In the genomic region with DNA sequence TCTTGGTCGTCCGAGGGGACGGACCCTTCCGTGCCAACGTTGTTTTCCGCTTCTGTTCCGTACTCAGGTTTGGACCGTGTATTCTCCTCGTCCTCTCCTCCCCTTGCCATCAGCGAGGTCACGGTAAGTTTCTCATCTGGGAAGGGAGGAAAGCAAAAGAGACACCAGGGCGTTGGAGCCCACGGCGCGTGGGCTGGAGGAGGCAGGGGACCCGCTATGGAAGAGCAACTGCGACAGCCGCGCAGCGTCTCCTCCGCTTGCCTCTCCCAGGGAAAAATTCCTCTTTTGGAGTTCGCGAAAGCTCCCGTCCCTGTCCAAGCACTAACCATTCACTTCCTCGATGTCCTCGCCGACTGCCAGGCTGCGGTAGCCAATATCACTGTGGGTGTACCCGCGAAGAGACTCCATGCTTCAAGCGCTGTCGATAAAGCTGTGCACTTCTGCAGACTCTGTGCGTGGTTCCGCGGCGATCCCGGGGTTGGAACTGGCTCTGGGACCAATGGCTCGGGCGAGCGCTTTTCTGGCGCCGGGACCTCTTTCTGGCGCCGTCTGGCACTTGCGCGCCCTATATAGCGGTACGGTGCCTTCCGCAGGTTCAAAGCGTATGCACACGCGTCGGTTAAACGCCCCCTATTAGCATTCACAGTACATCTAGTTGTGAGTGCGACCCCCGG, we compare ENCODE assay signal across 8 cellular contexts. TPM values are rescaled to one million over a fixed set of nuclear protein-coding genes. Genes with fewer than 3 reads are reported as not detected.
A peak's percentile ranks its signal among the peaks of the same experiment; 100 is the strongest.
DNase-seq lines count a peak whose midpoint lies in the region; ATAC-seq and TF ChIP-seq lines count a peak whose summit lies in the region.

A gene (minus strand): TSS at position 492 of the 674 bp plus-strand sequence. CDS start 84 bp downstream, at position 408.

- no peaks in the 10 kb centered on the region for H3K36me3 ChIP-seq in HAP-1 (replicated peaks)

- H3K9me3 ChIP-seq in HAP-1: no peaks in the 10 kb centered on the region

- intact Hi-C loops in MCF 10A (cut with micrococcal nuclease): no loop called here

- POLR2A ChIA-PET in MCF 10A (lab: Yijun Ruan, JAX): no interaction called here

- no peak for TF ChIP-seq CTCF in AG10803 (conservative IDR thresholded peaks at IDR 0.05; ENCODE audit: low read length)
- TF ChIP-seq CTCF in MCF 10A (IDR thresholded peaks at IDR 0.05; ENCODE audit: unreplicated experiment): no peak
- no peak for TF ChIP-seq CTCF in GM13977 (IDR thresholded peaks at IDR 0.05; ENCODE audit: extremely low read depth, insufficient read depth, missing control alignments)

- H3K4me1 ChIP-seq in HAP-1: no peaks in the 10 kb centered on the region; the same call in 1 of the 2 replicates

- H3K36me3 Mint-ChIP-seq in MCF 10A (ENCODE audit: insufficient read depth, unreplicated experiment) (no peaks in the 10 kb centered on the region), naive B cell (peaks cover 0 to 5% of the 10 kb centered on the region in 2 donors)

- peak within 1 kb of the TSS; percentile 70 for H3K4me3 Mint-ChIP-seq in MCF 10A (ENCODE audit: unreplicated experiment)
- H3K4me3 Mint-ChIP-seq in naive B cell: peak within 1 kb of the TSS; percentile 64 to 86 (median 76)

- H3K4me1 Mint-ChIP-seq in MCF 10A (ENCODE audit: insufficient read depth, unreplicated experiment) (no peaks in the 10 kb centered on the region), naive B cell (peaks cover 6 to 20% (median 8%) of the 10 kb centered on the region in 3 donors)

- H3K9me3 Mint-ChIP-seq in MCF 10A (ENCODE audit: unreplicated experiment): no peaks in the 10 kb centered on the region
- H3K9me3 Mint-ChIP-seq in naive B cell: peaks cover 0 to 14% (median 0%) of the 10 kb centered on the region in 7 donors

- peaks cover 51% of the 10 kb centered on the region for H3K27me3 ChIP-seq in HAP-1 (ENCODE audit: low read depth)

- DNase-seq in AG10803 (ENCODE audit: low read depth) (peak; percentile 0), HAP-1 (ENCODE audit: low spot score in 2 of 2) (peak; percentile 4 to 44), MCF 10A (ENCODE audit: unreplicated experiment) (no peak), naive B cell (no peak), SK-N-DZ (ENCODE audit: low spot score) (no peak), NCI-H2081 (lab: John Stamatoyannopoulos, UW) (no peak), GM13977 (ENCODE audit: low spot score) (no peak)

- in situ Hi-C loops in HAP-1 (cut with MboI; ENCODE audit: low sequenced_read_pairs) (no loop called here), GM13977 (cut with MboI; ENCODE audit: low pct_unique_long_range_greater_than_20kb, low sequenced_read_pairs, unreplicated experiment) (no loop called here)

- no TSS peak for BruUV-seq in MCF 10A (replicated peaks; lab: Mats Ljungman, UMichigan)

- H3K4me3 ChIP-seq in AG10803 (ENCODE audit: low read length) (no peak within 1 kb of the TSS), HAP-1 (peak within 1 kb of the TSS; percentile 12)

- H3K27me3 Mint-ChIP-seq in MCF 10A (ENCODE audit: insufficient read depth, unreplicated experiment): peaks cover 26% of the 10 kb centered on the region
- peaks cover 21 to 29% (median 25%) of the 10 kb centered on the region in 3 donors for H3K27me3 Mint-ChIP-seq in naive B cell

- ATAC-seq in naive B cell (ENCODE audit: low read depth in 2 of 2): no peak
- ATAC-seq in HG03354 (IDR thresholded peaks at IDR 0.05; ENCODE audit: poor library complexity, severe bottlenecking, unreplicated experiment): no peak

- CTCF ChIA-PET in MCF 10A (lab: Yijun Ruan, JAX): no interaction called here

- no peak within 1 kb of the TSS for H3K27ac Mint-ChIP-seq in MCF 10A (ENCODE audit: low read depth, unreplicated experiment)
- no peak within 1 kb of the TSS for H3K27ac Mint-ChIP-seq in naive B cell

RNA-seq across cellular contexts. Expression of the gene that starts here (rescaled TPM):
- total RNA-seq in MCF 10A (2022): not detected in 2 replicates
- polyA plus RNA-seq in naive B cell (ENCODE audit: low read depth in 6 of 6): not detected
- polyA plus RNA-seq in SK-N-DZ (2014; cell fraction: cytosol; rRNA removed): not detected in 2 replicates
- not detected in 2 replicates for polyA plus RNA-seq in SK-N-DZ (2014; cell fraction: nucleus; rRNA removed)

Comparison
In these comparisons a context has a peak if more than half of its experiments do, and no peak if none do; other contexts are left out.
1. DNase-seq: peak in AG10803 (single experiment) and HAP-1 (2 of 2); none in MCF 10A (single experiment), naive B cell (single experiment), SK-N-DZ (single experiment), NCI-H2081 (0 of 2) and GM13977 (single experiment).